ENCODE assay signal across 1 cellular context in the genomic region with DNA sequence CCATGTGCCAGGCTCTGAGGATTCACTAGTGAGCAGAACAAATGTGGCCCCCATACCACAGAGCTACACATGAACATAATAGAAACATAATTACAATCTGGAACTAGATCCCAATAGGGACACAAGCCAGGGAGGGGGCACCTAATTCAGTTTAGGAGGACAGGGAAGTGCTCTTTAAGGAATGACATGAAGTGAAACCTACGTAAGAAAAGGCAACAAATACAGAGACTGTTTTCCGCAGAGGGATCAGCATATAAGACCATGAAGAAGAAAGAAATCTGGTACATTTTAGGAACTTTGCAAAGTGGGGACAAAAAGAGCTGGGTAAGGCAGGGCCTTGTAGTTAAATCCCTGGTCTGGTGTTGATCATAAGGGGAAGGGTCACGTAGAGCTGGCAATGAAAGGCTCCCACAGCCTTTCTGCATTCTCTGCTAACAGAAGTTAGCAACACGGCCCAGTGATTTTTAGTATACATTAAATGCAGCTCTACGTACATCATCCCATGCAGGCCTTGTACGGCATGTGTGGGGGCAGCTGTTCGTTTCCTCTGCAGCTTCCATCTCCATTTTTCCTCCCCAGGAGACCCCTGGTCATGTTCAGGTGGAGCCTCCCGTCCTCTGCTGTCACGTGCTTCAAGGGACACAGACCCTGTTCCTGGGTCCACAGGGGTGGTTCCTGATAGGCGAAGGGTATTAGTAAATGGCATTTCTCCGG.
A peak's percentile ranks its signal among the peaks of the same experiment; 100 is the strongest.
TF ChIP-seq lines count a peak whose summit lies in the region.

No MANE protein-coding gene starts in this region.

TF ChIP-seq in HepG2, 621 proteins besides CTCF, POLR2A, EP300 and RAD21 (continued from another document):
- TF ChIP-seq E2F1 (CRISPR knock-in tag; IDR thresholded peaks at IDR 0.05) (no peak), PPARG (CRISPR knock-in tag; conservative IDR thresholded peaks at IDR 0.05) (no peak), YEATS4 (CRISPR knock-in tag; IDR thresholded peaks at IDR 0.05; ENCODE audit: borderline replicate concordance) (no peak), EEA1 (CRISPR knock-in tag; IDR thresholded peaks at IDR 0.05; ENCODE audit: borderline replicate concordance) (no peak), SETDB1 (CRISPR knock-in tag; IDR thresholded peaks at IDR 0.05; ENCODE audit: borderline replicate concordance) (no peak)
- TF ChIP-seq, protein P1, sequence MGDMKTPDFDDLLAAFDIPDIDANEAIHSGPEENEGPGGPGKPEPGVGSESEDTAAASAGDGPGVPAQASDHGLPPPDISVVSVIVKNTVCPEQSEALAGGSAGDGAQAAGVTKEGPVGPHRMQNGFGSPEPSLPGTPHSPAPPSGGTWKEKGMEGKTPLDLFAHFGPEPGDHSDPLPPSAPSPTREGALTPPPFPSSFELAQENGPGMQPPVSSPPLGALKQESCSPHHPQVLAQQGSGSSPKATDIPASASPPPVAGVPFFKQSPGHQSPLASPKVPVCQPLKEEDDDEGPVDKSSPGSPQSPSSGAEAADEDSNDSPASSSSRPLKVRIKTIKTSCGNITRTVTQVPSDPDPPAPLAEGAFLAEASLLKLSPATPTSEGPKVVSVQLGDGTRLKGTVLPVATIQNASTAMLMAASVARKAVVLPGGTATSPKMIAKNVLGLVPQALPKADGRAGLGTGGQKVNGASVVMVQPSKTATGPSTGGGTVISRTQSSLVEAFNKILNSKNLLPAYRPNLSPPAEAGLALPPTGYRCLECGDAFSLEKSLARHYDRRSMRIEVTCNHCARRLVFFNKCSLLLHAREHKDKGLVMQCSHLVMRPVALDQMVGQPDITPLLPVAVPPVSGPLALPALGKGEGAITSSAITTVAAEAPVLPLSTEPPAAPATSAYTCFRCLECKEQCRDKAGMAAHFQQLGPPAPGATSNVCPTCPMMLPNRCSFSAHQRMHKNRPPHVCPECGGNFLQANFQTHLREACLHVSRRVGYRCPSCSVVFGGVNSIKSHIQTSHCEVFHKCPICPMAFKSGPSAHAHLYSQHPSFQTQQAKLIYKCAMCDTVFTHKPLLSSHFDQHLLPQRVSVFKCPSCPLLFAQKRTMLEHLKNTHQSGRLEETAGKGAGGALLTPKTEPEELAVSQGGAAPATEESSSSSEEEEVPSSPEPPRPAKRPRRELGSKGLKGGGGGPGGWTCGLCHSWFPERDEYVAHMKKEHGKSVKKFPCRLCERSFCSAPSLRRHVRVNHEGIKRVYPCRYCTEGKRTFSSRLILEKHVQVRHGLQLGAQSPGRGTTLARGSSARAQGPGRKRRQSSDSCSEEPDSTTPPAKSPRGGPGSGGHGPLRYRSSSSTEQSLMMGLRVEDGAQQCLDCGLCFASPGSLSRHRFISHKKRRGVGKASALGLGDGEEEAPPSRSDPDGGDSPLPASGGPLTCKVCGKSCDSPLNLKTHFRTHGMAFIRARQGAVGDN (CRISPR knock-in tag; IDR thresholded peaks at IDR 0.05): 0 out of 2 replicates have a peak, but pooled peaks have one; percentile 14
- TF ChIP-seq, protein P2, sequence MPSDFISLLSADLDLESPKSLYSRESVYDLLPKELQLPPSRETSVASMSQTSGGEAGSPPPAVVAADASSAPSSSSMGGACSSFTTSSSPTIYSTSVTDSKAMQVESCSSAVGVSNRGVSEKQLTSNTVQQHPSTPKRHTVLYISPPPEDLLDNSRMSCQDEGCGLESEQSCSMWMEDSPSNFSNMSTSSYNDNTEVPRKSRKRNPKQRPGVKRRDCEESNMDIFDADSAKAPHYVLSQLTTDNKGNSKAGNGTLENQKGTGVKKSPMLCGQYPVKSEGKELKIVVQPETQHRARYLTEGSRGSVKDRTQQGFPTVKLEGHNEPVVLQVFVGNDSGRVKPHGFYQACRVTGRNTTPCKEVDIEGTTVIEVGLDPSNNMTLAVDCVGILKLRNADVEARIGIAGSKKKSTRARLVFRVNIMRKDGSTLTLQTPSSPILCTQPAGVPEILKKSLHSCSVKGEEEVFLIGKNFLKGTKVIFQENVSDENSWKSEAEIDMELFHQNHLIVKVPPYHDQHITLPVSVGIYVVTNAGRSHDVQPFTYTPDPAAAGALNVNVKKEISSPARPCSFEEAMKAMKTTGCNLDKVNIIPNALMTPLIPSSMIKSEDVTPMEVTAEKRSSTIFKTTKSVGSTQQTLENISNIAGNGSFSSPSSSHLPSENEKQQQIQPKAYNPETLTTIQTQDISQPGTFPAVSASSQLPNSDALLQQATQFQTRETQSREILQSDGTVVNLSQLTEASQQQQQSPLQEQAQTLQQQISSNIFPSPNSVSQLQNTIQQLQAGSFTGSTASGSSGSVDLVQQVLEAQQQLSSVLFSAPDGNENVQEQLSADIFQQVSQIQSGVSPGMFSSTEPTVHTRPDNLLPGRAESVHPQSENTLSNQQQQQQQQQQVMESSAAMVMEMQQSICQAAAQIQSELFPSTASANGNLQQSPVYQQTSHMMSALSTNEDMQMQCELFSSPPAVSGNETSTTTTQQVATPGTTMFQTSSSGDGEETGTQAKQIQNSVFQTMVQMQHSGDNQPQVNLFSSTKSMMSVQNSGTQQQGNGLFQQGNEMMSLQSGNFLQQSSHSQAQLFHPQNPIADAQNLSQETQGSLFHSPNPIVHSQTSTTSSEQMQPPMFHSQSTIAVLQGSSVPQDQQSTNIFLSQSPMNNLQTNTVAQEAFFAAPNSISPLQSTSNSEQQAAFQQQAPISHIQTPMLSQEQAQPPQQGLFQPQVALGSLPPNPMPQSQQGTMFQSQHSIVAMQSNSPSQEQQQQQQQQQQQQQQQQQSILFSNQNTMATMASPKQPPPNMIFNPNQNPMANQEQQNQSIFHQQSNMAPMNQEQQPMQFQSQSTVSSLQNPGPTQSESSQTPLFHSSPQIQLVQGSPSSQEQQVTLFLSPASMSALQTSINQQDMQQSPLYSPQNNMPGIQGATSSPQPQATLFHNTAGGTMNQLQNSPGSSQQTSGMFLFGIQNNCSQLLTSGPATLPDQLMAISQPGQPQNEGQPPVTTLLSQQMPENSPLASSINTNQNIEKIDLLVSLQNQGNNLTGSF (CRISPR knock-in tag; IDR thresholded peaks at IDR 0.05): no peak
- TF ChIP-seq, protein P3, sequence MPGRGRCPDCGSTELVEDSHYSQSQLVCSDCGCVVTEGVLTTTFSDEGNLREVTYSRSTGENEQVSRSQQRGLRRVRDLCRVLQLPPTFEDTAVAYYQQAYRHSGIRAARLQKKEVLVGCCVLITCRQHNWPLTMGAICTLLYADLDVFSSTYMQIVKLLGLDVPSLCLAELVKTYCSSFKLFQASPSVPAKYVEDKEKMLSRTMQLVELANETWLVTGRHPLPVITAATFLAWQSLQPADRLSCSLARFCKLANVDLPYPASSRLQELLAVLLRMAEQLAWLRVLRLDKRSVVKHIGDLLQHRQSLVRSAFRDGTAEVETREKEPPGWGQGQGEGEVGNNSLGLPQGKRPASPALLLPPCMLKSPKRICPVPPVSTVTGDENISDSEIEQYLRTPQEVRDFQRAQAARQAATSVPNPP (CRISPR knock-in tag; IDR thresholded peaks at IDR 0.05): no peak
